ENCODE assay signal across 23 cellular contexts in the genomic region with DNA sequence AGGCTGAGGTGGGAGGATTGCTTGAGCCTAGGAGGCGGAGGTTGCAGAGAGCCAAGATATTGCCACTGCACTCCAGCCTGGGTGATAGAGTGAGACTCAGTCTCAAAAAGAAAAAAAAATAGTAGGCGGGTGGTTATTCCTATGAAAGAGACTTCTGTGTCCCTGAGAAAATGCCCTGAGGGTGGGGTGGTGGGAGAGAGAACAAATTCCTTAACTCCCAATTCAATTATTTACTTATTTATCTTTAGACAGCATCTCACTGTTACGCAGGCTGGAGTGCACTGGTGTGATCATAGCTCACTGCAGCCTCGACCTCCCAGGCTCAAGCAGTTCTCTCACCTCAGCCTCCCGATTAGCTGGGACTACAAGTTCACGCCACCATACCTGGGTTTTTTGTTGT. TPM values are rescaled to one million over a fixed set of nuclear protein-coding genes. Genes with fewer than 3 reads are reported as not detected.
A peak's percentile ranks its signal among the peaks of the same experiment; 100 is the strongest.
DNase-seq lines count a peak whose midpoint lies in the region; ATAC-seq, FAIRE-seq and TF ChIP-seq lines count a peak whose summit lies in the region.
"Had no signal": no experiment of that assay in that cellular context is flagged by ENCODE, and none has a peak within 500 bp of the region (broad histone marks: within the 10 kb centered on the region; RNA-seq: fewer than 3 reads in every experiment).

No MANE protein-coding gene starts in this region.

- FAIRE-seq in HepG2 (lab: Jason Lieb, UNC) = no peak
- FAIRE-seq: A549, G401.6, GM12878, GM19239, H1 had no signal

- ATAC-seq in HepG2 = peak; percentile 42; the same call in 2 of the 3 replicates
- no peak for ATAC-seq in right lobe of liver
- ATAC-seq in sciatic nerve = peak; percentile 20
- no peak for ATAC-seq in upper lobe of left lung (ENCODE audit: low FRiP score in 2 of 2)
- ATAC-seq: A549, GM12878 had no signal

- CTCF ChIA-PET in HepG2 (lab: Yijun Ruan, JAX; ENCODE audit: low intra/inter-chr PET ratio, low total read pairs) = no interaction called here

- no peak overlapping the region for H2AFZ ChIP-seq in HepG2 (ENCODE audit: low read length)
- H2AFZ ChIP-seq: GM23248 had no signal

- no peak overlapping the region for H3K9ac ChIP-seq in HepG2 (ENCODE audit: insufficient read depth, low read depth, low read length)
- H3K9ac ChIP-seq: GM23248 had no signal

- H3K27me3 ChIP-seq in HepG2 (ENCODE audit: control insufficient read depth in 1 of 2, insufficient read depth in 2 of 2, low read length in 2 of 2) = no peaks in the 10 kb centered on the region; a peak in 1 of 5 replicates
- H3K27me3 ChIP-seq in right lobe of liver = no peaks in the 10 kb centered on the region
- no peaks in the 10 kb centered on the region for H3K27me3 ChIP-seq in upper lobe of left lung

- BruUV-seq in HepG2 (replicated peaks; lab: Mats Ljungman, UMichigan) = no TSS peak

- no peak for TF ChIP-seq POLR2A in HepG2 (IDR thresholded peaks at IDR 0.05; ENCODE audit: insufficient read depth in 1 of 2, low read depth in 2 of 2, low read length in 2 of 2)
- no peak for TF ChIP-seq POLR2A in right lobe of liver (IDR thresholded peaks at IDR 0.05)
- TF ChIP-seq POLR2A in upper lobe of left lung (IDR thresholded peaks at IDR 0.05) = no peak

- no peaks in the 10 kb centered on the region for H3K79me2 ChIP-seq in HepG2 (ENCODE audit: insufficient read depth, low read length)

- in situ Hi-C loops in HepG2 (cut with HindIII; ENCODE audit: extremely low pct_ligation_motif_present, low pct_unique_long_range_greater_than_20kb) = no loop called here

- peaks cover 48% of the 10 kb centered on the region for H3K4me1 ChIP-seq in HepG2 (ENCODE audit: insufficient read depth, low read length)
- H3K4me1 ChIP-seq in right lobe of liver = peaks cover 0 to 11% (median 3%) of the 10 kb centered on the region in 4 donors
- H3K4me1 ChIP-seq in upper lobe of left lung = no peaks in the 10 kb centered on the region
- H3K4me1 ChIP-seq: A549, Caco-2 had no signal

- DNase-seq in HepG2 (ENCODE audit: low spot score) (peak; percentile 57), right lobe of liver (no peak), RPMI7951 (ENCODE audit: low read depth) (peak; percentile 49), foreskin melanocyte (peak; percentile 97), sciatic nerve (ENCODE audit: low spot score) (no peak), AG08396 (ENCODE audit: low spot score) (no peak), ureter (ENCODE audit: low spot score) (no peak), upper lobe of left lung (no peak)
- DNase-seq: 8988T; ACHN; C1 segment of cervical spinal cord; Caco-2; CD4-positive, alpha-beta memory T cell; DMS153; DND-41; GM23248; H7; HCEC 1CT had no signal

- no peaks in the 10 kb centered on the region for H4K20me1 ChIP-seq in HepG2 (ENCODE audit: insufficient read depth, low read length)

- WGBS in HepG2 (ENCODE audit: low lambda C conversion rate) = 13% methylated on average over 6 of the region's 6 CpGs
- 77% methylated on average over 6 of the region's 6 CpGs for WGBS in right lobe of liver (ENCODE audit: insufficient coverage, low coverage, low lambda C conversion rate, missing lambda C conversion rate)
- WGBS in upper lobe of left lung, 2 donors = 84 to 85% methylated on average over 6 of the region's 6 CpGs

- H3K4me2 ChIP-seq in HepG2 (ENCODE audit: low read depth, low read length) = 0 out of 2 replicates have a peak overlapping the region, but pooled peaks have one; percentile 18
- H3K4me2 ChIP-seq: A549 had no signal

- TF ChIP-seq EP300 in HepG2 (IDR thresholded peaks at IDR 0.05; ENCODE audit: low read depth in 2 of 2, low read length in 2 of 2) (no peak), HepG2 (CRISPR knock-in tag; IDR thresholded peaks at IDR 0.05; ENCODE audit: borderline replicate concordance) (no peak), upper lobe of left lung (IDR thresholded peaks at IDR 0.05) (no peak)

- TF ChIP-seq CTCF in HepG2 (CRISPR knock-in tag; IDR thresholded peaks at IDR 0.05) (no peak), right lobe of liver (IDR thresholded peaks at IDR 0.05) (no peak), upper lobe of left lung (IDR thresholded peaks at IDR 0.05) (no peak)

- H3K9me3 ChIP-seq in HepG2 (ENCODE audit: low read length) (no peaks in the 10 kb centered on the region), right lobe of liver (no peaks in the 10 kb centered on the region), upper lobe of left lung (no peaks in the 10 kb centered on the region)
- H3K9me3 ChIP-seq: A549, Caco-2 had no signal

- POLR2A ChIA-PET in HepG2 (lab: Yijun Ruan, JAX) = no interaction called here

- H3K27ac ChIP-seq in HepG2 (ENCODE audit: extremely low read length, insufficient read depth, low read length) (no peak overlapping the region), right lobe of liver (no peak overlapping the region), upper lobe of left lung (no peak overlapping the region)
- H3K27ac ChIP-seq: A549, GM23248 had no signal

- H3K4me3 ChIP-seq in HepG2 (replicated peaks in 1 of 3; ENCODE audit: insufficient read depth in 1 of 3, low read depth in 2 of 3, low read length in 3 of 3) (no peak overlapping the region), right lobe of liver (no peak overlapping the region), upper lobe of left lung (no peak overlapping the region)
- H3K4me3 ChIP-seq: A549, GM12878, GM23248 had no signal

- no peaks in the 10 kb centered on the region for H3K36me3 ChIP-seq in HepG2 (replicated peaks in 1 of 2; ENCODE audit: control insufficient read depth in 1 of 2, insufficient read depth in 2 of 2, low read length in 2 of 2)
- H3K36me3 ChIP-seq in right lobe of liver = no peaks in the 10 kb centered on the region
- H3K36me3 ChIP-seq in upper lobe of left lung = no peaks in the 10 kb centered on the region

- no peak for TF ChIP-seq RAD21 in HepG2 (CRISPR knock-in tag; IDR thresholded peaks at IDR 0.05)

- intact Hi-C loops in HepG2 (cut with micrococcal nuclease; ENCODE audit: unreplicated experiment) (no loop called here), right lobe of liver (cut with DNase I) (no loop called here), sciatic nerve (cut with DNase I) (no loop called here)

RNA-seq across cellular contexts. Expression of gene EEF2, which starts 10.4 kb away (rescaled TPM):
- total RNA-seq in HepG2 (2016; rRNA removed; fragmentation: Illumina TruSeq; extraction: Trizol) (1,722 and 1,777 TPM in 2 replicates), right lobe of liver (1,000 to 10,000 TPM in 4 of 6 experiments, 100 to 1,000 TPM in 2; 933 to 1,231 (median 1,031) TPM), sciatic nerve (1,381 TPM), ureter (2,169 TPM), upper lobe of left lung (1,000 to 10,000 TPM; 1,167 to 2,562 (median 1,758) TPM)
- 663 and 837 TPM in 2 replicates for total RNA-seq in HepG2 (2016; cell fraction: cytosol; rRNA removed; fragmentation: Illumina TruSeq; extraction: Trizol; ENCODE audit: low read depth)
- total RNA-seq in HepG2 (2016; cell fraction: insoluble cytoplasmic fraction; rRNA removed; fragmentation: Illumina TruSeq; extraction: Trizol) = 1,312 and 1,845 TPM in 2 replicates
- total RNA-seq in HepG2 (2016; cell fraction: membrane; rRNA removed; fragmentation: Illumina TruSeq; extraction: Trizol) = 2,334 and 2,783 TPM in 2 replicates
- 709 and 773 TPM in 2 replicates for total RNA-seq in HepG2 (2016; cell fraction: nucleus; rRNA removed; fragmentation: Illumina TruSeq; extraction: Trizol)
- 1,441 and 1,465 TPM in 2 replicates for polyA plus RNA-seq in HepG2 (2011; rRNA removed)
- polyA plus RNA-seq in HepG2 (2011; cell fraction: cytosol; rRNA removed) = 1,619 and 2,301 TPM in 2 replicates
- 945 and 1,058 TPM in 2 replicates for polyA plus RNA-seq in HepG2 (2011; cell fraction: nucleus; rRNA removed)
- polyA plus RNA-seq in HepG2 (2012) = 2,825 and 3,817 TPM in 2 replicates
- 660 and 778 TPM in 2 replicates for polyA plus RNA-seq in HepG2 (2016; cell fraction: cytosol; fragmentation: Illumina TruSeq; extraction: Trizol; ENCODE audit: low read depth)
- 1,198 and 1,548 TPM in 2 replicates for polyA plus RNA-seq in HepG2 (2016; cell fraction: insoluble cytoplasmic fraction; fragmentation: Illumina TruSeq; extraction: Trizol; ENCODE audit: low read depth)
- 1,837 and 2,206 TPM in 2 replicates for polyA plus RNA-seq in HepG2 (2016; cell fraction: membrane; fragmentation: Illumina TruSeq; extraction: Trizol; ENCODE audit: low read depth)
- 1,012 and 1,080 TPM in 2 replicates for polyA plus RNA-seq in HepG2 (2016; cell fraction: nucleus; fragmentation: Illumina TruSeq; extraction: Trizol; ENCODE audit: insufficient read depth, low read depth)
- polyA minus RNA-seq in HepG2 (2011; rRNA and poly(A)+ RNA removed; ENCODE audit: low replicate concordance) = 1,462 and 3,209 TPM in 2 replicates
- polyA minus RNA-seq in HepG2 (2011; cell fraction: cytosol; rRNA and poly(A)+ RNA removed) = 1,805 and 1,823 TPM in 2 replicates
- polyA minus RNA-seq in HepG2 (2011; cell fraction: nucleus; rRNA and poly(A)+ RNA removed) = 434 and 615 TPM in 2 replicates
- total RNA-seq in RPMI7951 (2014; rRNA removed; shearing (Covaris generic)) = 579 and 603 TPM in 2 replicates

RNA-seq across cellular contexts. Expression of gene PIAS4, which starts 11.9 kb away (rescaled TPM):
- total RNA-seq in HepG2 (2016; rRNA removed; fragmentation: Illumina TruSeq; extraction: Trizol) (20.1 and 22.4 TPM in 2 replicates), right lobe of liver (10 to 100 TPM in 5 of 6 experiments, 1 to 10 TPM in 1; 9.9 to 20.0 (median 14.9) TPM), sciatic nerve (33.4 TPM), ureter (27.3 TPM), upper lobe of left lung (10 to 100 TPM; 13.7 to 53.4 (median 21.9) TPM)
- 4.3 and 5.1 TPM in 2 replicates for total RNA-seq in HepG2 (2016; cell fraction: cytosol; rRNA removed; fragmentation: Illumina TruSeq; extraction: Trizol; ENCODE audit: low read depth)
- total RNA-seq in HepG2 (2016; cell fraction: insoluble cytoplasmic fraction; rRNA removed; fragmentation: Illumina TruSeq; extraction: Trizol) = 16.7 and 23.3 TPM in 2 replicates
- 9.8 and 11.2 TPM in 2 replicates for total RNA-seq in HepG2 (2016; cell fraction: membrane; rRNA removed; fragmentation: Illumina TruSeq; extraction: Trizol)
- total RNA-seq in HepG2 (2016; cell fraction: nucleus; rRNA removed; fragmentation: Illumina TruSeq; extraction: Trizol) = 9.7 and 15.2 TPM in 2 replicates
- 8.7 and 9.0 TPM in 2 replicates for polyA plus RNA-seq in HepG2 (2011; rRNA removed)
- 11.2 and 43.1 TPM in 2 replicates for polyA plus RNA-seq in HepG2 (2011; cell fraction: cytosol; rRNA removed)
- 22.4 and 27.4 TPM in 2 replicates for polyA plus RNA-seq in HepG2 (2011; cell fraction: nucleus; rRNA removed)
- 19.1 and 20.7 TPM in 2 replicates for polyA plus RNA-seq in HepG2 (2012)
- 3.3 and 3.5 TPM in 2 replicates for polyA plus RNA-seq in HepG2 (2016; cell fraction: cytosol; fragmentation: Illumina TruSeq; extraction: Trizol; ENCODE audit: low read depth)
- 18.2 and 33.3 TPM in 2 replicates for polyA plus RNA-seq in HepG2 (2016; cell fraction: insoluble cytoplasmic fraction; fragmentation: Illumina TruSeq; extraction: Trizol; ENCODE audit: low read depth)
- 5.6 and 5.9 TPM in 2 replicates for polyA plus RNA-seq in HepG2 (2016; cell fraction: membrane; fragmentation: Illumina TruSeq; extraction: Trizol; ENCODE audit: low read depth)
- 36.3 and 39.1 TPM in 2 replicates for polyA plus RNA-seq in HepG2 (2016; cell fraction: nucleus; fragmentation: Illumina TruSeq; extraction: Trizol; ENCODE audit: insufficient read depth, low read depth)
- 12.2 and 13.9 TPM in 2 replicates for polyA minus RNA-seq in HepG2 (2011; rRNA and poly(A)+ RNA removed; ENCODE audit: low replicate concordance)
- polyA minus RNA-seq in HepG2 (2011; cell fraction: cytosol; rRNA and poly(A)+ RNA removed) = 5.1 and 7.7 TPM in 2 replicates
- 14.5 and 15.1 TPM in 2 replicates for polyA minus RNA-seq in HepG2 (2011; cell fraction: nucleus; rRNA and poly(A)+ RNA removed)
- 12.5 and 15.9 TPM in 2 replicates for total RNA-seq in RPMI7951 (2014; rRNA removed; shearing (Covaris generic))

RNA-seq across cellular contexts. Expression of gene DAPK3, which starts 24.7 kb away (rescaled TPM):
- 22.0 and 30.5 TPM in 2 replicates for total RNA-seq in HepG2 (2016; rRNA removed; fragmentation: Illumina TruSeq; extraction: Trizol)
- 5.0 and 5.5 TPM in 2 replicates for total RNA-seq in HepG2 (2016; cell fraction: cytosol; rRNA removed; fragmentation: Illumina TruSeq; extraction: Trizol; ENCODE audit: low read depth)
- 18.7 and 32.5 TPM in 2 replicates for total RNA-seq in HepG2 (2016; cell fraction: insoluble cytoplasmic fraction; rRNA removed; fragmentation: Illumina TruSeq; extraction: Trizol)
- 9.6 and 13.4 TPM in 2 replicates for total RNA-seq in HepG2 (2016; cell fraction: membrane; rRNA removed; fragmentation: Illumina TruSeq; extraction: Trizol)
- total RNA-seq in HepG2 (2016; cell fraction: nucleus; rRNA removed; fragmentation: Illumina TruSeq; extraction: Trizol) = 20.1 and 21.1 TPM in 2 replicates
- 37.3 and 51.9 TPM in 2 replicates for polyA plus RNA-seq in HepG2 (2011; rRNA removed)
- 36.9 and 42.7 TPM in 2 replicates for polyA plus RNA-seq in HepG2 (2011; cell fraction: cytosol; rRNA removed)
- 102 and 107 TPM in 2 replicates for polyA plus RNA-seq in HepG2 (2011; cell fraction: nucleus; rRNA removed)
- 20.1 and 33.8 TPM in 2 replicates for polyA plus RNA-seq in HepG2 (2012)
- polyA plus RNA-seq in HepG2 (2016; cell fraction: cytosol; fragmentation: Illumina TruSeq; extraction: Trizol; ENCODE audit: low read depth) = 2.6 and 2.9 TPM in 2 replicates
- 20.1 and 23.6 TPM in 2 replicates for polyA plus RNA-seq in HepG2 (2016; cell fraction: insoluble cytoplasmic fraction; fragmentation: Illumina TruSeq; extraction: Trizol; ENCODE audit: low read depth)
- polyA plus RNA-seq in HepG2 (2016; cell fraction: membrane; fragmentation: Illumina TruSeq; extraction: Trizol; ENCODE audit: low read depth) = 5.9 and 6.0 TPM in 2 replicates
- 45.3 and 46.8 TPM in 2 replicates for polyA plus RNA-seq in HepG2 (2016; cell fraction: nucleus; fragmentation: Illumina TruSeq; extraction: Trizol; ENCODE audit: insufficient read depth, low read depth)
- polyA minus RNA-seq in HepG2 (2011; rRNA and poly(A)+ RNA removed; ENCODE audit: low replicate concordance) = 44.0 and 66.3 TPM in 2 replicates
- polyA minus RNA-seq in HepG2 (2011; cell fraction: cytosol; rRNA and poly(A)+ RNA removed) = 15.7 and 22.0 TPM in 2 replicates
- 24.7 and 27.2 TPM in 2 replicates for polyA minus RNA-seq in HepG2 (2011; cell fraction: nucleus; rRNA and poly(A)+ RNA removed)
- 10 to 100 TPM; 13.1 to 63.7 (median 24.9) TPM for total RNA-seq in right lobe of liver
- total RNA-seq in RPMI7951 (2014; rRNA removed; shearing (Covaris generic)) = 54.1 and 74.7 TPM in 2 replicates
- 69.0 TPM for total RNA-seq in sciatic nerve
- total RNA-seq in ureter = 53.0 TPM
- total RNA-seq in upper lobe of left lung = 100 to 1,000 TPM in 1 of 6 donors, 10 to 100 TPM in 5; 54.3 to 107 (median 80.6) TPM

Comparison
In these comparisons a context has a peak if more than half of its experiments do, and no peak if none do; other contexts are left out.
1. ATAC-seq: peak in HepG2 (single experiment) and sciatic nerve (single experiment); none in right lobe of liver (0 of 4) and upper lobe of left lung (0 of 2).
2. DNase-seq: peak in HepG2 (single experiment), RPMI7951 (single experiment) and foreskin melanocyte (single experiment); none in right lobe of liver (0 of 3), sciatic nerve (single experiment), AG08396 (single experiment), ureter (single experiment) and upper lobe of left lung (0 of 2).